In the genomic region with DNA sequence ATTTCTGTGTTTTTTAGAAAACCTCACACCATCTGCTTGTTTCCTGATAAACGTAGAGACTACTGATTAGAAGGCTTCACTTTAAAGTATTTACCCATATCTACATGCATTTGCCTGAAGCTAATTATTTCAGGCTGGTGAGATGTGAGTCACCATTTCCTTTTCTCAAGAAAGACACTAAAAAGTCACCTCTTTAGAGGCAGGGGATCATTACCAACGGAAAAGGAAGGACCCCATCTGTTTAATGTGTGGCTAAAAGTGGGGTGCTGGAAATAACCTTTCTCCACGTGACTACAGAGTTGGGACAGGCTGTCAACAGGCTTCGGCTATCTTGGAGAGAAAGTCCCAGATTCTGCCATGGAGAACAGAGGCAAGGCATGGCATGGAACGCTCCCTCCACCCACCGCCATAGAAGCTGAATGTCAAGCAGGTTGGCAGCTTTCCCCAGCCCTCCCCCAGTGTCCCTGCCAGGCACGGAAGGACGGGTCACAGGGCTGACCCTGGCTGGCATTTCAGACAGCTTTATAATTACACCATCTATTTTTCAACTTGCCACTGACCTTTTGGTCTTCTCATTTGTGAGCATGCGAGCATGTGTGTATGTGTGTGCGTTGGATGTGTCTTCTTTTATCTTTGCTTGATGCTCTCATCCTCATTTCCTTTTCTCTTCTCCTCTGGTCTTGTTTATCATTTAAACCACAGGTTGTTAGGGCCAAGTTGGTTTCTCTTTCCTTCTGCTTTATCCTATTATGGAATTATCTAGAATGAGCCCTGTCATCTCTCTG, we compare ENCODE assay signal across 8 cellular contexts.
A peak's percentile ranks its signal among the peaks of the same experiment; 100 is the strongest.
DNase-seq lines count a peak whose midpoint lies in the region; ATAC-seq, FAIRE-seq and TF ChIP-seq lines count a peak whose summit lies in the region.

No MANE protein-coding gene starts in this region.

- H3K9ac ChIP-seq in kidney (ENCODE audit: low read length in 2 of 2), result no peak overlapping the region

- ATAC-seq in HG03097 (IDR thresholded peaks at IDR 0.05; ENCODE audit: low FRiP score, unreplicated experiment), result no peak

- H3K36me3 Mint-ChIP-seq in activated CD4-positive, alpha-beta T cell treated with anti-CD3 and anti-CD28 coated beads, Interleukin-2, amount 10 ng/mL, durations not matched to agents 7 days and 5 days (ENCODE audit: low read depth), result no peaks in the 10 kb centered on the region
- no peaks in the 10 kb centered on the region for H3K36me3 Mint-ChIP-seq in stimulated activated naive CD8-positive, alpha-beta T cell treated with anti-CD3 and anti-CD28 coated beads, Interleukin-15, Interleukin-2, amounts not matched to agents 100 ng/mL and 50 ng/mL, for 24 hours (ENCODE audit: low read depth)

- peak overlapping the region; percentile 88 for H3K27ac Mint-ChIP-seq in activated CD4-positive, alpha-beta T cell treated with anti-CD3 and anti-CD28 coated beads, Interleukin-2, amount 10 ng/mL, durations not matched to agents 7 days and 5 days
- peak overlapping the region; percentile 96 for H3K27ac Mint-ChIP-seq in stimulated activated naive CD8-positive, alpha-beta T cell treated with anti-CD3 and anti-CD28 coated beads, Interleukin-15, Interleukin-2, amounts not matched to agents 100 ng/mL and 50 ng/mL, for 24 hours

- no peaks in the 10 kb centered on the region for H3K9me3 ChIP-seq in kidney (ENCODE audit: control insufficient read depth in 1 of 2, low read length in 2 of 2)

- peaks cover 20% of the 10 kb centered on the region for H3K4me1 Mint-ChIP-seq in activated CD4-positive, alpha-beta T cell treated with anti-CD3 and anti-CD28 coated beads, Interleukin-2, amount 10 ng/mL, durations not matched to agents 7 days and 5 days
- peaks cover 24% of the 10 kb centered on the region for H3K4me1 Mint-ChIP-seq in stimulated activated naive CD8-positive, alpha-beta T cell treated with anti-CD3 and anti-CD28 coated beads, Interleukin-15, Interleukin-2, amounts not matched to agents 100 ng/mL and 50 ng/mL, for 24 hours (ENCODE audit: low read depth)

- H3K4me3 ChIP-seq in kidney (ENCODE audit: low read length in 2 of 2), result no peak overlapping the region

- H3K27ac ChIP-seq in kidney (ENCODE audit: low read depth in 2 of 2, low read length in 2 of 2), result no peak overlapping the region

- no peaks in the 10 kb centered on the region for H3K27me3 Mint-ChIP-seq in activated CD4-positive, alpha-beta T cell treated with anti-CD3 and anti-CD28 coated beads, Interleukin-2, amount 10 ng/mL, durations not matched to agents 7 days and 5 days
- peaks cover 10% of the 10 kb centered on the region for H3K27me3 Mint-ChIP-seq in stimulated activated naive CD8-positive, alpha-beta T cell treated with anti-CD3 and anti-CD28 coated beads, Interleukin-15, Interleukin-2, amounts not matched to agents 100 ng/mL and 50 ng/mL, for 24 hours

- POLR2A ChIA-PET in activated CD4-positive, alpha-beta T cell treated with anti-CD3 and anti-CD28 coated beads, Interleukin-2, amount 10 ng/mL, durations not matched to agents 7 days and 5 days (lab: Charles Lee), result interaction anchor here (0.6 kb wide), 1 partner anchor 111 kb away, joined by 3 read pairs; no protein-coding TSS in a partner anchor

- TF ChIP-seq CTCF in kidney (IDR thresholded peaks at IDR 0.05; ENCODE audit: borderline replicate concordance, extremely low read depth, insufficient read depth), result no peak

- peaks cover 3 to 8% of the 10 kb centered on the region in 2 donors for H3K4me1 ChIP-seq in kidney (ENCODE audit: control insufficient read depth in 1 of 2, insufficient read depth in 1 of 2, low read depth in 1 of 2, low read length in 2 of 2)

- peak; percentile 16 for DNase-seq in activated T-cell treated with anti-CD3 and anti-CD28 coated beads for 24 hours (ENCODE audit: low read depth)
- DNase-seq in activated T-cell treated with anti-CD3 and anti-CD28 coated beads for 4 hours, result no peak
- DNase-seq in activated CD4-positive, alpha-beta T cell treated with anti-CD3 and anti-CD28 coated beads, Interleukin-2, amount 10 ng/mL, durations not matched to agents 7 days and 5 days, result peak; percentile 45
- peak in 38 of 51 donors; percentile 3 to 75 (median 23) for DNase-seq in hypothalamus (lab: John Stamatoyannopoulos, UW)
- DNase-seq in GF-D8 (lab: John Stamatoyannopoulos, UW), result no peak
- DNase-seq in kidney, result no peak

- no peaks in the 10 kb centered on the region for H3K36me3 ChIP-seq in kidney (ENCODE audit: control insufficient read depth in 1 of 2, insufficient read depth in 2 of 2, low read length in 2 of 2)

- CTCF ChIA-PET in activated CD4-positive, alpha-beta T cell treated with anti-CD3 and anti-CD28 coated beads, Interleukin-2, amount 10 ng/mL, durations not matched to agents 7 days and 5 days (lab: Charles Lee), result no interaction called here

- intact Hi-C loops in kidney (cut with DNase I), result no loop called here

- peaks cover 13% of the 10 kb centered on the region for H3K9me3 Mint-ChIP-seq in activated CD4-positive, alpha-beta T cell treated with anti-CD3 and anti-CD28 coated beads, Interleukin-2, amount 10 ng/mL, durations not matched to agents 7 days and 5 days
- H3K9me3 Mint-ChIP-seq in stimulated activated naive CD8-positive, alpha-beta T cell treated with anti-CD3 and anti-CD28 coated beads, Interleukin-15, Interleukin-2, amounts not matched to agents 100 ng/mL and 50 ng/mL, for 24 hours, result peaks cover 15% of the 10 kb centered on the region

- peak overlapping the region; percentile 14 for H3K4me3 Mint-ChIP-seq in activated CD4-positive, alpha-beta T cell treated with anti-CD3 and anti-CD28 coated beads, Interleukin-2, amount 10 ng/mL, durations not matched to agents 7 days and 5 days
- peak overlapping the region; percentile 25 for H3K4me3 Mint-ChIP-seq in stimulated activated naive CD8-positive, alpha-beta T cell treated with anti-CD3 and anti-CD28 coated beads, Interleukin-15, Interleukin-2, amounts not matched to agents 100 ng/mL and 50 ng/mL, for 24 hours

- FAIRE-seq in kidney (lab: Jason Lieb, UNC), result no peak

Comparison
In these comparisons a context has a peak if more than half of its experiments do, and no peak if none do; other contexts are left out.
1. DNase-seq: peak in activated T-cell treated with anti-CD3 and anti-CD28 coated beads for 24 hours (single experiment), activated CD4-positive, alpha-beta T cell treated with anti-CD3 and anti-CD28 coated beads, Interleukin-2, amount 10 ng/mL, durations not matched to agents 7 days and 5 days (single experiment) and hypothalamus (38 of 51); none in activated T-cell treated with anti-CD3 and anti-CD28 coated beads for 4 hours (single experiment), GF-D8 (single experiment) and kidney (single experiment).